In genomic region chr3:28349397-28350000, GRCh38 we compare ENCODE assay signal across 8 cellular contexts. TPM values are rescaled to one million over a fixed set of nuclear protein-coding genes. Genes with fewer than 3 reads are reported as not detected.
DNase-seq lines count a peak whose midpoint lies in the region; ATAC-seq and TF ChIP-seq lines count a peak whose summit lies in the region.

No MANE protein-coding gene starts in this region.

- BruUV-seq in Panc1 (replicated peaks; lab: Mats Ljungman, UMichigan): no TSS peak

- no peak overlapping the region for H2BK120ac ChIP-seq in H9 (ENCODE audit: low read depth, low read length, poor library complexity, severe bottlenecking)
- no peak overlapping the region for H2BK120ac ChIP-seq in neuronal stem cell (ENCODE audit: low read depth, low read length)

- in situ Hi-C loops in Panc1 (cut with HindIII; ENCODE audit: low pct_unique_long_range_greater_than_20kb, low sequenced_read_pairs): no loop called here

- H2AK5ac ChIP-seq in H9 (ENCODE audit: insufficient read length, low read length) (no peak overlapping the region), neuronal stem cell (ENCODE audit: low read depth, low read length) (no peak overlapping the region)

- H3K4me3 Mint-ChIP-seq in CD8-positive, alpha-beta memory T cell: peak overlapping the region; percentile 96 to 100 (median 98)
- H3K4me3 Mint-ChIP-seq in H9: peak overlapping the region; percentile 88 to 95

- H3K14ac ChIP-seq in H9 (ENCODE audit: insufficient read depth, low read length) (peak overlapping the region; percentile 21; the same call in 1 of the 2 replicates), neuronal stem cell (ENCODE audit: low read length) (no peak overlapping the region)

- no peak for DNase-seq in CD8-positive, alpha-beta memory T cell
- no peak for DNase-seq in H9
- no peak for DNase-seq in Panc1 (ENCODE audit: low read depth, low spot score)
- DNase-seq in epithelial cell of prostate (ENCODE audit: low read depth, low spot score): peak; percentile 24
- DNase-seq in neuronal stem cell (ENCODE audit: low spot score): no peak
- no peak for DNase-seq in KG1 (lab: John Stamatoyannopoulos, UW)

- TF ChIP-seq CTCF in H9 (conservative IDR thresholded peaks at IDR 0.05) (no peak), Panc1 (IDR thresholded peaks at IDR 0.05) (no peak)

- intact Hi-C loops in Panc1 (cut with micrococcal nuclease; ENCODE audit: unreplicated experiment): no loop called here

- peaks cover 11 to 20% (median 15%) of the 10 kb centered on the region in 5 donors for H3K9me3 Mint-ChIP-seq in CD8-positive, alpha-beta memory T cell
- peaks cover 6 to 23% of the 10 kb centered on the region in 2 experiments for H3K9me3 Mint-ChIP-seq in H9

- no peak overlapping the region for H4K91ac ChIP-seq in H9 (ENCODE audit: insufficient read length, low read depth, low read length)
- no peak overlapping the region for H4K91ac ChIP-seq in neuronal stem cell (ENCODE audit: low read depth, low read length, poor library complexity)

- no peak overlapping the region for H3K18ac ChIP-seq in H9 (ENCODE audit: insufficient read length, low read depth, low read length)
- peak overlapping the region; percentile 97 for H3K18ac ChIP-seq in neuronal stem cell (ENCODE audit: low read length)

- peak; percentile 75 for ATAC-seq in Panc1
- ATAC-seq in GM19467 (IDR thresholded peaks at IDR 0.05; ENCODE audit: unreplicated experiment): no peak
- no peak for ATAC-seq in GM21528 (IDR thresholded peaks at IDR 0.05; ENCODE audit: low FRiP score, unreplicated experiment)

- no peak overlapping the region for H3K4ac ChIP-seq in H9 (ENCODE audit: low read depth, low read length)
- H3K4ac ChIP-seq in neuronal stem cell (ENCODE audit: low read length): no peak overlapping the region

- no peaks in the 10 kb centered on the region for H3K36me3 ChIP-seq in CD8-positive, alpha-beta memory T cell (ENCODE audit: insufficient read depth, low read length)
- no peaks in the 10 kb centered on the region; the same call in none of the 2 replicates for H3K36me3 ChIP-seq in Panc1 (ENCODE audit: control insufficient read depth, insufficient read depth, low read length)
- H3K36me3 ChIP-seq in neuronal stem cell (replicated peaks in 1 of 2; ENCODE audit: control insufficient read depth in 2 of 2, insufficient read depth in 2 of 2, low read length in 2 of 2): no peaks in the 10 kb centered on the region

- no peak overlapping the region for H2BK20ac ChIP-seq in H9 (ENCODE audit: low read depth, low read length, poor library complexity, severe bottlenecking)

- no peaks in the 10 kb centered on the region for H4K20me1 ChIP-seq in H9 (ENCODE audit: control insufficient read depth, insufficient read depth, insufficient read length)

- POLR2A ChIA-PET in CD8-positive, alpha-beta memory T cell (lab: Charles Lee): interaction anchor here (1.1 to 2.1 kb wide), 5 partner anchors 23 to 980 kb away, joined by 3 to 14 read pairs (median 5); partner anchors contain the start of genes NEK10 and SLC4A7
- POLR2A ChIA-PET in Panc1 (lab: Charles Lee): interaction anchor here (0.9 kb wide), 1 partner anchor 10 kb away, joined by 3 read pairs; no protein-coding TSS in a partner anchor

- H3K79me1 ChIP-seq in H9 (ENCODE audit: insufficient read depth, low read depth, low read length, poor library complexity, severe bottlenecking): no peaks in the 10 kb centered on the region
- H3K79me1 ChIP-seq in neuronal stem cell (ENCODE audit: low read depth, low read length): peaks cover 2% of the 10 kb centered on the region

- H3K27ac Mint-ChIP-seq in CD8-positive, alpha-beta memory T cell: peak overlapping the region; percentile 95 to 100 (median 99)
- peak overlapping the region; percentile 95 to 98 (median 98); a peak in 6 of 7 replicates for H3K27ac Mint-ChIP-seq in H9

- no peaks in the 10 kb centered on the region for H3K27me3 ChIP-seq in CD8-positive, alpha-beta memory T cell (ENCODE audit: insufficient read depth, low read length, poor library complexity, severe bottlenecking)
- no peaks in the 10 kb centered on the region for H3K27me3 ChIP-seq in H9 (ENCODE audit: insufficient read depth, low read length)
- no peaks in the 10 kb centered on the region for H3K27me3 ChIP-seq in Panc1 (ENCODE audit: control insufficient read depth, insufficient read depth, low read length)
- no peaks in the 10 kb centered on the region for H3K27me3 ChIP-seq in neuronal stem cell (ENCODE audit: control insufficient read depth in 3 of 3, insufficient read depth in 3 of 3, low read depth in 1 of 3, low read length in 3 of 3)

- WGBS in H9 (ENCODE audit: extremely low coverage, insufficient read length, low lambda C conversion rate): 100% methylated on average over 1 of the region's 16 CpGs
- WGBS in neuronal stem cell (ENCODE audit: extremely low coverage in 2 of 2, insufficient read length in 2 of 2, insufficient replicate concordance in 1 of 2), 2 donors: 100% methylated on average over 1 of the region's 16 CpGs; no CpG with 5 or more reads in 1 of the 2 donors

- CTCF ChIA-PET in CD8-positive, alpha-beta memory T cell (lab: Charles Lee): interaction anchor here (1.2 to 4.5 kb wide), 7 partner anchors 13 to 638 kb away, joined by 3 to 26 read pairs (median 9); partner anchors contain the start of gene EOMES
- CTCF ChIA-PET in Panc1 (lab: Charles Lee): no interaction called here

- H3T11ph ChIP-seq in H9 (ENCODE audit: low read length): no peak overlapping the region

- H3K23me2 ChIP-seq in H9 (ENCODE audit: insufficient read length, low read depth, low read length, poor library complexity, severe bottlenecking): peaks cover 6% of the 10 kb centered on the region

- H2BK15ac ChIP-seq in H9 (ENCODE audit: low read depth, low read length) (no peak overlapping the region), neuronal stem cell (ENCODE audit: low read length) (no peak overlapping the region)

- peak overlapping the region; percentile 92 for H3K4me3 ChIP-seq in CD8-positive, alpha-beta memory T cell (ENCODE audit: low read length)
- peak overlapping the region; percentile 78 to 91 for H3K4me3 ChIP-seq in Panc1 (ENCODE audit: low read depth in 2 of 2, low read length in 2 of 2)
- H3K4me3 ChIP-seq in neuronal stem cell (ENCODE audit: low read length in 2 of 2): peak overlapping the region; percentile 83 to 96

- peaks cover 2% of the 10 kb centered on the region; the same call in 1 of the 2 replicates for H3K79me2 ChIP-seq in H9 (ENCODE audit: insufficient read depth, low read length)

- peak overlapping the region; percentile 93 for H3K4me2 ChIP-seq in H9 (ENCODE audit: insufficient read depth, insufficient read length, low read length)
- peak overlapping the region; percentile 69 for H3K4me2 ChIP-seq in neuronal stem cell (ENCODE audit: insufficient read depth, low read length, poor library complexity, severe bottlenecking)

- H2BK12ac ChIP-seq in H9 (ENCODE audit: insufficient read length, low read depth, low read length): no peak overlapping the region
- H2BK12ac ChIP-seq in neuronal stem cell (ENCODE audit: low read length): peak overlapping the region; percentile 92

- peaks cover 34% of the 10 kb centered on the region for H3K4me1 ChIP-seq in CD8-positive, alpha-beta memory T cell (ENCODE audit: insufficient read depth, low read length)
- H3K4me1 ChIP-seq in H9 (ENCODE audit: insufficient read depth, low read length) (no peaks in the 10 kb centered on the region; the same call in 1 of the 2 replicates), Panc1 (ENCODE audit: control insufficient read depth, insufficient read depth, low read length) (peaks cover 20% of the 10 kb centered on the region; the same call in 1 of the 2 replicates), neuronal stem cell (ENCODE audit: control insufficient read depth in 2 of 2, insufficient read depth in 1 of 2, low read depth in 1 of 2, low read length in 2 of 2) (peaks cover 0 to 7% of the 10 kb centered on the region in 2 donors)

- H2AFZ ChIP-seq in H9 (ENCODE audit: low read length) (peak overlapping the region; percentile 2), neuronal stem cell (ENCODE audit: low read length) (peak overlapping the region; percentile 99)

- no peak overlapping the region for H3K56ac ChIP-seq in H9 (ENCODE audit: insufficient read length, low read depth, low read length)

- H3K27me3 Mint-ChIP-seq in CD8-positive, alpha-beta memory T cell: no peaks in the 10 kb centered on the region
- H3K27me3 Mint-ChIP-seq in H9 (ENCODE audit: low read depth): no peaks in the 10 kb centered on the region

- peaks cover 55 to 69% (median 68%) of the 10 kb centered on the region in 3 donors for H3K4me1 Mint-ChIP-seq in CD8-positive, alpha-beta memory T cell
- H3K4me1 Mint-ChIP-seq in H9: peaks cover 21 to 25% of the 10 kb centered on the region in 2 experiments

- peak overlapping the region; percentile 97 for H3K27ac ChIP-seq in CD8-positive, alpha-beta memory T cell (ENCODE audit: low read depth, low read length)
- H3K27ac ChIP-seq in H9 (ENCODE audit: insufficient read length, low read depth, low read length) (no peak overlapping the region), Panc1 (ENCODE audit: low read length) (peak overlapping the region; percentile 91), epithelial cell of prostate (peak overlapping the region; percentile 97), neuronal stem cell (replicated peaks; ENCODE audit: low read length) (peak overlapping the region; percentile 96)

- H4K8ac ChIP-seq in H9 (replicated peaks; ENCODE audit: insufficient read length, low read depth, low read length): no peak overlapping the region
- peak overlapping the region; percentile 82 for H4K8ac ChIP-seq in neuronal stem cell (ENCODE audit: low read depth, low read length)

- peaks cover 15 to 37% (median 26%) of the 10 kb centered on the region in 3 donors for H3K36me3 Mint-ChIP-seq in CD8-positive, alpha-beta memory T cell
- H3K36me3 Mint-ChIP-seq in H9 (ENCODE audit: insufficient read depth in 1 of 3, low read depth in 3 of 3): peaks cover 11 to 29% (median 23%) of the 10 kb centered on the region in 3 experiments; a peak in 6 of 7 replicates

- H3K9ac ChIP-seq in H9 (ENCODE audit: extremely low read depth, insufficient read length, low read length) (peak overlapping the region; percentile 64), neuronal stem cell (ENCODE audit: low read depth, low read length, poor library complexity) (peak overlapping the region; percentile 93)

- no peak overlapping the region for H4K5ac ChIP-seq in H9 (ENCODE audit: insufficient read length, low read depth, low read length)

- H2BK5ac ChIP-seq in H9 (ENCODE audit: insufficient read length, low read length) (no peak overlapping the region), neuronal stem cell (ENCODE audit: low read length) (peak overlapping the region; percentile 69)

- no peaks in the 10 kb centered on the region for H3K9me3 ChIP-seq in CD8-positive, alpha-beta memory T cell (ENCODE audit: low read length)
- H3K9me3 ChIP-seq in H9 (ENCODE audit: control insufficient read depth, low read depth, low read length) (no peaks in the 10 kb centered on the region), Panc1 (ENCODE audit: control insufficient read depth, insufficient read depth, low read depth, low read length) (no peaks in the 10 kb centered on the region), neuronal stem cell (replicated peaks in 1 of 2; ENCODE audit: control insufficient read depth in 2 of 2, insufficient read depth in 1 of 2, low read depth in 1 of 2, low read length in 2 of 2) (peaks cover 0 to 6% of the 10 kb centered on the region in 2 donors)

- H3K23ac ChIP-seq in H9 (ENCODE audit: insufficient read length, low read depth, low read length) (no peak overlapping the region), neuronal stem cell (ENCODE audit: low read depth, low read length, poor library complexity) (peak overlapping the region; percentile 91)

RNA-seq across cellular contexts. Expression of gene AZI2, which starts 0.9 kb away (rescaled TPM):
- total RNA-seq in CD8-positive, alpha-beta memory T cell: 10 to 100 TPM; 34.5 to 36.4 TPM
- polyA plus RNA-seq in CD8-positive, alpha-beta memory T cell: 51.8 TPM
- total RNA-seq in H9 (2021) (36.7 and 49.0 TPM in 2 replicates), Panc1 (2021; ENCODE audit: unreplicated experiment) (42.4 TPM)
- polyA plus RNA-seq in Panc1 (2012; ENCODE audit: insufficient read length): 21.5 TPM
- 45.1 TPM for polyA plus RNA-seq in neuronal stem cell (2013, experiment 1 of 2)
- 42.1 TPM for polyA plus RNA-seq in neuronal stem cell (2013, experiment 2 of 2)

RNA-seq across cellular contexts. Expression of gene ZCWPW2, which starts 1.0 kb away (rescaled TPM):
- total RNA-seq in CD8-positive, alpha-beta memory T cell: under 1 TPM; 0.20 to 0.27 TPM
- 0.66 TPM for polyA plus RNA-seq in CD8-positive, alpha-beta memory T cell
- total RNA-seq in H9 (2021): 0.31 and 0.35 TPM in 2 replicates
- 0.82 TPM for total RNA-seq in Panc1 (2021; ENCODE audit: unreplicated experiment)
- 0.61 TPM for polyA plus RNA-seq in Panc1 (2012; ENCODE audit: insufficient read length)
- polyA plus RNA-seq in neuronal stem cell (2013, experiment 1 of 2): 1.0 TPM
- polyA plus RNA-seq in neuronal stem cell (2013, experiment 2 of 2): 0.93 TPM
